ENCODE assay signal across 9 cellular contexts in genomic region chr9:134026561-134026960, GRCh38. TPM values are rescaled to one million over a fixed set of nuclear protein-coding genes. Genes with fewer than 3 reads are reported as not detected.
DNase-seq lines count a peak whose midpoint lies in the region; ATAC-seq and TF ChIP-seq lines count a peak whose summit lies in the region.
"Had no signal": no experiment of that assay in that cellular context is flagged by ENCODE, and none has a peak within 500 bp of the region (broad histone marks: within the 10 kb centered on the region; RNA-seq: fewer than 3 reads in every experiment).

No MANE protein-coding gene starts in this region.

- H3K4me1 ChIP-seq in GM23338 (ENCODE audit: insufficient read depth) (peaks cover 13% of the 10 kb centered on the region), sigmoid colon (peaks cover 0 to 20% (median 11%) of the 10 kb centered on the region in 4 donors)

- no peaks in the 10 kb centered on the region; the same call in 2 of the 3 replicates for H3K9me3 Mint-ChIP-seq in GM23338
- no peaks in the 10 kb centered on the region for H3K9me3 Mint-ChIP-seq in T-cell

- H2AFZ ChIP-seq in GM23338: no peak overlapping the region

- H3K4me3 Mint-ChIP-seq in GM23338 (peak overlapping the region; percentile 76), T-cell (peak overlapping the region; percentile 76 to 78 (median 76))

- H4K20me1 ChIP-seq in GM23338 (replicated peaks; ENCODE audit: insufficient read depth): no peaks in the 10 kb centered on the region; the same call in 1 of the 2 replicates

- peaks cover 14% of the 10 kb centered on the region for H3K4me1 Mint-ChIP-seq in GM23338
- H3K4me1 Mint-ChIP-seq in T-cell: peaks cover 12 to 22% (median 16%) of the 10 kb centered on the region in 3 donors

- no peak overlapping the region for H3K27ac ChIP-seq in GM23338 (ENCODE audit: low read depth)
- no peak overlapping the region for H3K27ac ChIP-seq in sigmoid colon

- no peaks in the 10 kb centered on the region for H3K9me3 ChIP-seq in sigmoid colon

- H3K27ac Mint-ChIP-seq in GM23338 (no peak overlapping the region), T-cell (no peak overlapping the region)

- H3K27me3 ChIP-seq in GM23338 (ENCODE audit: insufficient read depth) (no peaks in the 10 kb centered on the region), sigmoid colon (no peaks in the 10 kb centered on the region)

- CTCF ChIA-PET in T-cell (lab: Charles Lee): interaction anchor here in 1 of 2 donors (1.1 kb wide), 1 partner anchor 40 kb away, joined by 3 read pairs; no protein-coding TSS in a partner anchor

- no peaks in the 10 kb centered on the region for H3K79me2 ChIP-seq in GM23338 (replicated peaks; ENCODE audit: insufficient read depth)

- no peak for TF ChIP-seq EP300 in sigmoid colon (IDR thresholded peaks at IDR 0.05)

- DNase-seq in GM23338 (ENCODE audit: low spot score) (no peak), T-cell (no peak), fibroblast of the aortic adventitia (ENCODE audit: low read depth) (no peak), sigmoid colon (peak; percentile 73), NCI-H1436 treated with DMSO at 0.1 percent for 48 hours (lab: John Stamatoyannopoulos, UW) (no peak), GM19238 (ENCODE audit: insufficient read length, low spot score) (no peak)
- DNase-seq: amniotic stem cell, NCI-H2081 treated with DMSO at 0.1 percent for 48 hours had no signal

- intact Hi-C loops in sigmoid colon (cut with DNase I): loop anchor here (10.0 kb wide), 1 partner anchor 618 kb away; the partner anchor contains the start of gene COL5A1

- H3K9me2 ChIP-seq in GM23338 (ENCODE audit: insufficient read depth): no peaks in the 10 kb centered on the region

- H3K4me2 ChIP-seq in GM23338: peak overlapping the region; percentile 92

- H3K4me3 ChIP-seq in GM23338 (peak overlapping the region; percentile 80), fibroblast of the aortic adventitia (ENCODE audit: low read depth, low read length) (peak overlapping the region; percentile 91), sigmoid colon (peak overlapping the region in 1 of 4 donors; percentile 95)

- POLR2A ChIA-PET in T-cell (lab: Charles Lee): no interaction called here

- no peak for TF ChIP-seq POLR2A in sigmoid colon (IDR thresholded peaks at IDR 0.05)

- TF ChIP-seq CTCF in GM23338 (conservative IDR thresholded peaks at IDR 0.05; ENCODE audit: low read depth in 2 of 2): no peak
- no peak for TF ChIP-seq CTCF in fibroblast of the aortic adventitia (IDR thresholded peaks at IDR 0.05; ENCODE audit: insufficient read depth, low read length)
- TF ChIP-seq CTCF in sigmoid colon (IDR thresholded peaks at IDR 0.05): no peak

- H3K27me3 Mint-ChIP-seq in GM23338 (ENCODE audit: insufficient read depth, low read depth, poor library complexity) (peaks cover 2% of the 10 kb centered on the region), T-cell (no peaks in the 10 kb centered on the region)

- WGBS in sigmoid colon, 2 donors: 87 to 93% methylated on average over 18 of the region's 18 CpGs

- ATAC-seq in GM23338: no peak
- no peak for ATAC-seq in T-cell (replicated peaks in 1 of 4)
- ATAC-seq in GM19455 (IDR thresholded peaks at IDR 0.05; ENCODE audit: unreplicated experiment): no peak

- H3K36me3 ChIP-seq in GM23338 (ENCODE audit: insufficient read depth) (0 out of 2 replicates have a peak, but pooled peaks cover 1% of the 10 kb centered on the region), sigmoid colon (peaks cover 0 to 45% (median 1%) of the 10 kb centered on the region in 4 donors)

- H3K36me3 Mint-ChIP-seq in GM23338 (ENCODE audit: low read depth) (peaks cover 14% of the 10 kb centered on the region), T-cell (peaks cover 10% of the 10 kb centered on the region)

- 0 out of 2 replicates have a peak, but pooled peaks cover 5% of the 10 kb centered on the region for H3F3A ChIP-seq in GM23338 (replicated peaks; ENCODE audit: low read depth)

TF ChIP-seq in GM23338, 12 proteins besides CTCF, POLR2A, EP300 and RAD21 (continues in another document):
- TF ChIP-seq EZH2phosphoT487 (IDR thresholded peaks at IDR 0.05; ENCODE audit: unreplicated experiment): no peak
- TF ChIP-seq POLR2AphosphoS5 (IDR thresholded peaks at IDR 0.05; ENCODE audit: low read depth): no peak
- TF ChIP-seq EZH2 (IDR thresholded peaks at IDR 0.05; ENCODE audit: low read depth, unreplicated experiment): no peak
- no peak for TF ChIP-seq ZNF462 (CRISPR knock-in tag; IDR thresholded peaks at IDR 0.05)
- TF ChIP-seq ZNF114 (CRISPR knock-in tag; IDR thresholded peaks at IDR 0.05): no peak
- TF ChIP-seq CREB1 (CRISPR knock-in tag; IDR thresholded peaks at IDR 0.05; ENCODE audit: low read depth): no peak
- TF ChIP-seq ZNF331 (CRISPR knock-in tag; IDR thresholded peaks at IDR 0.05; ENCODE audit: low read depth): no peak
- TF ChIP-seq JUNB (IDR thresholded peaks at IDR 0.05; ENCODE audit: unreplicated experiment): no peak

RNA-seq across cellular contexts. Expression of gene BRD3OS, which starts 1.3 kb away (rescaled TPM):
- total RNA-seq in GM23338 (2014; rRNA removed; shearing (Covaris generic)): 12.8 and 16.0 TPM in 2 replicates
- 9.2 and 10.9 TPM in 2 replicates for polyA plus RNA-seq in GM23338 (2016; fragmentation: Nextera tagmentation; extraction: Ambion mirVana)
- total RNA-seq in T-cell: 10 to 100 TPM in 4 of 5 donors, 1 to 10 TPM in 1; 8.4 to 18.0 (median 16.5) TPM
- 11.5 and 26.2 TPM in 2 replicates for total RNA-seq in fibroblast of the aortic adventitia (ENCODE audit: low replicate concordance)
- 10 to 100 TPM; 11.7 to 19.4 (median 12.7) TPM for total RNA-seq in sigmoid colon
- polyA plus RNA-seq in sigmoid colon: 1 to 10 TPM; 3.9 to 7.8 (median 4.2) TPM

RNA-seq across cellular contexts. Expression of gene VAV2, which starts 34.4 kb away (rescaled TPM):
- 24.3 and 28.9 TPM in 2 replicates for total RNA-seq in GM23338 (2014; rRNA removed; shearing (Covaris generic))
- polyA plus RNA-seq in GM23338 (2016; fragmentation: Nextera tagmentation; extraction: Ambion mirVana): 7.2 and 8.1 TPM in 2 replicates
- total RNA-seq in T-cell: 1 to 10 TPM; 1.2 to 7.5 (median 4.9) TPM
- 3.5 and 10.9 TPM in 2 replicates for total RNA-seq in fibroblast of the aortic adventitia (ENCODE audit: low replicate concordance)
- total RNA-seq in sigmoid colon: 1 to 10 TPM; 3.8 to 7.2 (median 6.6) TPM
- polyA plus RNA-seq in sigmoid colon: 10 to 100 TPM; 14.4 to 23.3 (median 18.5) TPM

RNA-seq across cellular contexts. Expression of gene BRD3, which starts 41.3 kb away (rescaled TPM):
- total RNA-seq in GM23338 (2014; rRNA removed; shearing (Covaris generic)): 40.7 and 46.0 TPM in 2 replicates
- polyA plus RNA-seq in GM23338 (2016; fragmentation: Nextera tagmentation; extraction: Ambion mirVana): 87.1 and 88.0 TPM in 2 replicates
- 10 to 100 TPM; 33.7 to 63.7 (median 58.2) TPM for total RNA-seq in T-cell
- 7.4 and 7.5 TPM in 2 replicates for total RNA-seq in fibroblast of the aortic adventitia (ENCODE audit: low replicate concordance)
- 10 to 100 TPM; 21.8 to 34.5 (median 25.7) TPM for total RNA-seq in sigmoid colon
- 10 to 100 TPM in 1 of 3 donors, 1 to 10 TPM in 2; 4.4 to 14.9 (median 5.4) TPM for polyA plus RNA-seq in sigmoid colon
